Comparison of ENCODE assay signal across 1 cellular context in the genomic region with DNA sequence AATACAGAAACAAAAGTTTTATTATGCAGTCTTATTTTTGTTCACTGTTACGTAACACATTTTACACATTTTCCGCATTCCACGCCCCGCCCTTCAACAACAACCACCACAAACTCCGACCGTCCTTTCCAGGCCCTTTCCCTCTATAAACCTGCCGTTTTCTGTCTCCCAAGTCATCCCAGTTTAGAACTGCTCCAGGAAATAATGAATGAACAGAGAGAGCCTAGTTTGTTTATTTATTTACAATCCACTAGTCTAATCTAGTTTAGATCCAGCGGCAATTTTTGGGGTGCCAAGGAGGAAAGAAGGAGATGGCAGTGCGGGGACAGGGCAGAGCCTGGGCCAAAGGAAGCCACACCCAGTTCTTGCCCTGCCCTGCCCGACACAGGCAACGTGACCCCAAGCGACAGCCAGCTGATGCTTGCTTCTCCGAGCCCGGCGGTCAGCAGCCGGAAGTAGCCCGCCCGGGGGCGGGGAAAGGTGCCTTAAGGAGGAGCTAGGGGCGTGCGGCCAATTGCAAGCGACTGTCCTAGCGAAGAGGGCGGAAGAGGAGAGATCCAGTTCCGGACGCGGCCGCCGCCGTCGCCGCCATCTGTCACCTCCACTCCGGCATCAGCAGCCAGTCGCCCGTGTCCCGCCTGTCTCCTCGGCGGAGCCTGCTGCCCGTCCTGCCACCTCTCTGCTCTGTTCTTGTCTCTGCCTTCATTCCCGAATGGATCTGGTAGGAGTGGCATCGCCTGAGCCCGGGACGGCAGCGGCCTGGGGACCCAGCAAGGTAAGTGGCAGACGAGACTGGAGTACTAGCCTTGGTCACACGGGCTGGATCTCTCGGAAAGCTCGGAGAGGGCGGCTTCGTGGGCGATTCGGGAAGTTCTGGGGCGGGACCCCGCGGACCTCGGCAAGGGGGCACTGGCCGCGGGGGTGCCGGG.
TF ChIP-seq lines count a peak whose summit lies in the region.

A gene with protein sequence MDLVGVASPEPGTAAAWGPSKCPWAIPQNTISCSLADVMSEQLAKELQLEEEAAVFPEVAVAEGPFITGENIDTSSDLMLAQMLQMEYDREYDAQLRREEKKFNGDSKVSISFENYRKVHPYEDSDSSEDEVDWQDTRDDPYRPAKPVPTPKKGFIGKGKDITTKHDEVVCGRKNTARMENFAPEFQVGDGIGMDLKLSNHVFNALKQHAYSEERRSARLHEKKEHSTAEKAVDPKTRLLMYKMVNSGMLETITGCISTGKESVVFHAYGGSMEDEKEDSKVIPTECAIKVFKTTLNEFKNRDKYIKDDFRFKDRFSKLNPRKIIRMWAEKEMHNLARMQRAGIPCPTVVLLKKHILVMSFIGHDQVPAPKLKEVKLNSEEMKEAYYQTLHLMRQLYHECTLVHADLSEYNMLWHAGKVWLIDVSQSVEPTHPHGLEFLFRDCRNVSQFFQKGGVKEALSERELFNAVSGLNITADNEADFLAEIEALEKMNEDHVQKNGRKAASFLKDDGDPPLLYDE (plus strand): TSS at position 560 of the 929 bp plus-strand sequence. CDS start 153 bp downstream, at position 713.

TF ChIP-seq in IMR-90, 13 proteins besides CTCF, POLR2A, EP300 and RAD21 (continued from another document):
- TF ChIP-seq, protein P1, sequence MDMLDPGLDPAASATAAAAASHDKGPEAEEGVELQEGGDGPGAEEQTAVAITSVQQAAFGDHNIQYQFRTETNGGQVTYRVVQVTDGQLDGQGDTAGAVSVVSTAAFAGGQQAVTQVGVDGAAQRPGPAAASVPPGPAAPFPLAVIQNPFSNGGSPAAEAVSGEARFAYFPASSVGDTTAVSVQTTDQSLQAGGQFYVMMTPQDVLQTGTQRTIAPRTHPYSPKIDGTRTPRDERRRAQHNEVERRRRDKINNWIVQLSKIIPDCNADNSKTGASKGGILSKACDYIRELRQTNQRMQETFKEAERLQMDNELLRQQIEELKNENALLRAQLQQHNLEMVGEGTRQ (IDR thresholded peaks at IDR 0.05; ENCODE audit: low read depth, low read length), result peak; percentile 83
- TF ChIP-seq RCOR1 (IDR thresholded peaks at IDR 0.05; ENCODE audit: insufficient replicate concordance, low read length), result no peak
